In genomic region chr18:5890261-5890605, GRCh38 we compare ENCODE assay signal across 9 cellular contexts. TPM values are rescaled to one million over a fixed set of nuclear protein-coding genes. Genes with fewer than 3 reads are reported as not detected.
A peak's percentile ranks its signal among the peaks of the same experiment; 100 is the strongest.
DNase-seq lines count a peak whose midpoint lies in the region; ATAC-seq, FAIRE-seq and TF ChIP-seq lines count a peak whose summit lies in the region.
"Had no signal": no experiment of that assay in that cellular context is flagged by ENCODE, and none has a peak within 500 bp of the region (broad histone marks: within the 10 kb centered on the region; RNA-seq: fewer than 3 reads in every experiment).

No MANE protein-coding gene starts in this region.

- no peak for TF ChIP-seq POLR2A in H1 (IDR thresholded peaks at IDR 0.05; ENCODE audit: control extremely low read depth in 1 of 2, low read depth in 2 of 2, low read length in 2 of 2)

- H2BK15ac ChIP-seq in H1 (ENCODE audit: low read length): no peak overlapping the region

- CTCF ChIA-PET in H1 (lab: Charles Lee; ENCODE audit: partially characterized antibody): interaction anchor here (0.6 to 4.7 kb wide), 21 partner anchors 10 to 990 kb away, joined by 3 to 46 read pairs (median 3); no protein-coding TSS in a partner anchor

- H3K23me2 ChIP-seq in H1 (ENCODE audit: low read depth, low read length): peaks cover 18% of the 10 kb centered on the region; the same call in 1 of the 2 replicates

- H3K79me1 ChIP-seq in H1 (ENCODE audit: low read depth, low read length): no peaks in the 10 kb centered on the region

- H2AK5ac ChIP-seq in H1 (ENCODE audit: low read depth, low read length): no peak overlapping the region

- H3K9me3 ChIP-seq in H1 (ENCODE audit: insufficient read depth in 2 of 2, low read depth in 1 of 2, low read length in 1 of 2): no peaks in the 10 kb centered on the region

- intact Hi-C loops in posterior vena cava (cut with DNase I): no loop called here

- H4K20me1 ChIP-seq in H1 (replicated peaks in 1 of 2; ENCODE audit: control insufficient read depth in 1 of 2, insufficient read depth in 2 of 2, low read length in 2 of 2): peaks cover 5% of the 10 kb centered on the region in 2 experiments

- H2BK120ac ChIP-seq in H1 (replicated peaks; ENCODE audit: low read depth, low read length): no peak overlapping the region

- peak overlapping the region; percentile 47 to 97 for H3K4me2 ChIP-seq in H1 (ENCODE audit: insufficient read depth in 1 of 2, low read depth in 2 of 2, low read length in 2 of 2)

- peak overlapping the region; percentile 36 to 73 (median 62) for H3K4me3 ChIP-seq in H1 (ENCODE audit: extremely low read depth in 1 of 4, insufficient read depth in 2 of 4, low read depth in 3 of 4, low read length in 4 of 4)

- TF ChIP-seq EP300 in H1 (IDR thresholded peaks at IDR 0.05; ENCODE audit: borderline replicate concordance in 1 of 2, low read depth in 2 of 2, low read length in 2 of 2): no peak

- FAIRE-seq in H1 (lab: Jason Lieb, UNC): no peak

- no peak for TF ChIP-seq CTCF in H1 (IDR thresholded peaks at IDR 0.05; ENCODE audit: control extremely low read depth in 1 of 3, insufficient read depth in 1 of 3, low read depth in 1 of 3, low read length in 3 of 3)

- peaks cover 2 to 15% (median 11%) of the 10 kb centered on the region in 4 experiments for H3K27me3 ChIP-seq in H1 (replicated peaks in 1 of 4; ENCODE audit: control insufficient read depth in 3 of 4, extremely low read depth in 1 of 4, insufficient read depth in 3 of 4, low read length in 3 of 4)

- peak in 1 of 2 experiments; percentile 78 for DNase-seq in H1 (ENCODE audit: low read depth in 1 of 2, low spot score in 2 of 2)
- peak; percentile 81 for DNase-seq in posterior vena cava (ENCODE audit: low spot score)
- no peak for DNase-seq in NCI-H1694 treated with DMSO at 0.1 percent for 48 hours (lab: John Stamatoyannopoulos, UW)
- no peak for DNase-seq in DMS79 (lab: John Stamatoyannopoulos, UW)
- DNase-seq in HPDE6-E6E7 (ENCODE audit: extremely low spot score): no peak
- DNase-seq in COLO668 (lab: John Stamatoyannopoulos, UW; ENCODE audit: unreplicated experiment): no peak
- DNase-seq: stimulated activated naive CD4-positive, alpha-beta T cell treated with Interleukin-2 at 50 U/mL for 16 hours had no signal

- ATAC-seq in GM18907 (IDR thresholded peaks at IDR 0.05; ENCODE audit: unreplicated experiment) (peak; percentile 37), HG02885 (IDR thresholded peaks at IDR 0.05; ENCODE audit: poor library complexity, unreplicated experiment) (peak; percentile 28)

- H3K4ac ChIP-seq in H1 (replicated peaks; ENCODE audit: insufficient read length, low read depth, low read length): no peak overlapping the region

- no peak overlapping the region for H2AFZ ChIP-seq in H1 (ENCODE audit: low read length)

- no peaks in the 10 kb centered on the region; a peak in 1 of 8 replicates for H3K36me3 ChIP-seq in H1 (ENCODE audit: control insufficient read depth in 2 of 4, insufficient read depth in 4 of 4, low read length in 3 of 4)

- POLR2A ChIA-PET in H1 (lab: Charles Lee; ENCODE audit: partially characterized antibody): interaction anchor here (0.6 to 1.8 kb wide), 5 partner anchors 10 to 862 kb away, joined by 3 to 8 read pairs (median 4); no protein-coding TSS in a partner anchor

- H2BK5ac ChIP-seq in H1 (ENCODE audit: low read depth, low read length): no peak overlapping the region

- 0 out of 2 replicates have a peak overlapping the region, but pooled peaks have one; percentile 63 for H3K18ac ChIP-seq in H1 (ENCODE audit: extremely low read depth, low read length)

- WGBS in H1 (ENCODE audit: extremely low coverage in 1 of 2, insufficient coverage in 1 of 2, insufficient read length in 1 of 2, insufficient replicate concordance in 2 of 2, low coverage in 1 of 2, low lambda C conversion rate in 2 of 2, missing lambda C conversion rate in 1 of 2), 2 experiments: 14% methylated on average over 19 of the region's 26 CpGs; no CpG with 5 or more reads in 1 of the 2 experiments

- H4K91ac ChIP-seq in H1 (replicated peaks; ENCODE audit: insufficient read length, low read length): no peak overlapping the region

- no peak overlapping the region for H2BK12ac ChIP-seq in H1 (ENCODE audit: low read depth, low read length)

- no peak overlapping the region for H4K5ac ChIP-seq in H1 (ENCODE audit: insufficient read length, low read depth, low read length)

- no peak overlapping the region for H3K14ac ChIP-seq in H1 (ENCODE audit: insufficient read length)

- no peak overlapping the region for H4K8ac ChIP-seq in H1 (ENCODE audit: extremely low read depth, insufficient read depth, low read length)

- no peak overlapping the region for H3K23ac ChIP-seq in H1 (ENCODE audit: insufficient read length)

- no peak overlapping the region for H2BK20ac ChIP-seq in H1 (ENCODE audit: low read length)

- H3K56ac ChIP-seq in H1 (replicated peaks; ENCODE audit: insufficient read length, low read depth, low read length): no peak overlapping the region

- no peak overlapping the region for H3K27ac ChIP-seq in H1 (ENCODE audit: low read depth, low read length)

- H3K4me1 ChIP-seq in H1 (replicated peaks in 1 of 4; ENCODE audit: control insufficient read depth in 3 of 4, insufficient read depth in 4 of 4, low read length in 3 of 4): peaks cover 3 to 20% (median 7%) of the 10 kb centered on the region in 4 experiments

- no peak overlapping the region for H3K9ac ChIP-seq in H1 (replicated peaks in 1 of 4; ENCODE audit: extremely low read depth in 1 of 4, low read depth in 3 of 4, low read length in 3 of 4)

- no peak for TF ChIP-seq RAD21 in H1 (IDR thresholded peaks at IDR 0.05 in 1 of 2, conservative IDR thresholded peaks at IDR 0.05 in 1 of 2; ENCODE audit: low read depth in 2 of 2, low read length in 2 of 2)

- H3K79me2 ChIP-seq in H1 (ENCODE audit: control insufficient read depth in 1 of 2, insufficient read depth in 2 of 2, low read length in 2 of 2): 0 out of 4 replicates have a peak, but pooled peaks cover 0 to 6% of the 10 kb centered on the region in 2 experiments

TF ChIP-seq in H1, 55 proteins besides CTCF, POLR2A, EP300 and RAD21:
- TF ChIP-seq ASH2L (IDR thresholded peaks at IDR 0.05; ENCODE audit: low read length) (peak; percentile 67), TAF7 (optimal IDR thresholded peaks at IDR 0.05; ENCODE audit: borderline replicate concordance, low read depth, low read length) (peak; percentile 18), JUN (IDR thresholded peaks at IDR 0.05; ENCODE audit: low read depth, low read length) (no peak), KDM4A (IDR thresholded peaks at IDR 0.05; ENCODE audit: low read depth, low read length, severe bottlenecking) (peak; percentile 31)
TF ChIP-seq in H1: peak in this region for 3.

RNA-seq across cellular contexts. Expression of gene TMEM200C, which starts 5.1 kb away (rescaled TPM):
- 8.3 and 9.6 TPM in 2 replicates for total RNA-seq in H1 (2021; fragmentation: NEBNext Ultra II Directional; extraction: Animal tissue kit (Norgen Biotek cat#: 25700))
- polyA plus RNA-seq in H1 (2011; rRNA removed): 3.4 and 4.2 TPM in 2 replicates
- 3.3 TPM for polyA plus RNA-seq in H1 (2011; cell fraction: cytosol; rRNA removed)
- 7.5 TPM for polyA plus RNA-seq in H1 (2011; cell fraction: nucleus; rRNA removed)
- 2.1 to 4.8 TPM (median 4.5 TPM) in 4 replicates for polyA plus RNA-seq in H1 (2012, experiment 1 of 2)
- 2.1 TPM for polyA plus RNA-seq in H1 (2012, experiment 2 of 2)
- polyA plus RNA-seq in H1 (2013, experiment 1 of 2): 4.1 TPM
- 4.0 TPM for polyA plus RNA-seq in H1 (2013, experiment 2 of 2)
- 2.8 and 2.9 TPM in 2 replicates for polyA minus RNA-seq in H1 (2011; rRNA and poly(A)+ RNA removed)
- 5.8 TPM for polyA minus RNA-seq in H1 (2011; cell fraction: cytosol; rRNA and poly(A)+ RNA removed)
- polyA minus RNA-seq in H1 (2011; cell fraction: nucleus; rRNA and poly(A)+ RNA removed): 16.9 TPM
- 1 to 10 TPM; 2.7 to 3.9 TPM for total RNA-seq in posterior vena cava
